ENCODE assay signal across 1 cellular context in genomic region chr6:139030539-139030938, GRCh38.
TF ChIP-seq lines count a peak whose summit lies in the region.

No MANE protein-coding gene starts in this region.

TF ChIP-seq in SK-N-SH treated with all-trans-retinoic acid at 6 μM for 48 hours, 23 proteins besides CTCF, POLR2A, EP300 and RAD21 (continued from another document):
- TF ChIP-seq PATZ1 (CRISPR knock-in tag; IDR thresholded peaks at IDR 0.05; ENCODE audit: borderline replicate concordance) (no peak), ZFP3 (CRISPR knock-in tag; IDR thresholded peaks at IDR 0.05) (no peak), TOX (CRISPR knock-in tag; IDR thresholded peaks at IDR 0.05; ENCODE audit: borderline replicate concordance) (no peak), TSHZ2 (CRISPR knock-in tag; IDR thresholded peaks at IDR 0.05) (no peak), ZNF8 (CRISPR knock-in tag; IDR thresholded peaks at IDR 0.05) (no peak)
